In genomic region chr1:6603851-6604558, GRCh38 we compare ENCODE assay signal across 1 cellular context.
A peak's percentile ranks its signal among the peaks of the same experiment; 100 is the strongest.
TF ChIP-seq lines count a peak whose summit lies in the region.

No MANE protein-coding gene starts in this region.

TF ChIP-seq in K562, 482 proteins besides CTCF, POLR2A, EP300 and RAD21 (continued from another document and continues in another):
- TF ChIP-seq, protein P1, sequence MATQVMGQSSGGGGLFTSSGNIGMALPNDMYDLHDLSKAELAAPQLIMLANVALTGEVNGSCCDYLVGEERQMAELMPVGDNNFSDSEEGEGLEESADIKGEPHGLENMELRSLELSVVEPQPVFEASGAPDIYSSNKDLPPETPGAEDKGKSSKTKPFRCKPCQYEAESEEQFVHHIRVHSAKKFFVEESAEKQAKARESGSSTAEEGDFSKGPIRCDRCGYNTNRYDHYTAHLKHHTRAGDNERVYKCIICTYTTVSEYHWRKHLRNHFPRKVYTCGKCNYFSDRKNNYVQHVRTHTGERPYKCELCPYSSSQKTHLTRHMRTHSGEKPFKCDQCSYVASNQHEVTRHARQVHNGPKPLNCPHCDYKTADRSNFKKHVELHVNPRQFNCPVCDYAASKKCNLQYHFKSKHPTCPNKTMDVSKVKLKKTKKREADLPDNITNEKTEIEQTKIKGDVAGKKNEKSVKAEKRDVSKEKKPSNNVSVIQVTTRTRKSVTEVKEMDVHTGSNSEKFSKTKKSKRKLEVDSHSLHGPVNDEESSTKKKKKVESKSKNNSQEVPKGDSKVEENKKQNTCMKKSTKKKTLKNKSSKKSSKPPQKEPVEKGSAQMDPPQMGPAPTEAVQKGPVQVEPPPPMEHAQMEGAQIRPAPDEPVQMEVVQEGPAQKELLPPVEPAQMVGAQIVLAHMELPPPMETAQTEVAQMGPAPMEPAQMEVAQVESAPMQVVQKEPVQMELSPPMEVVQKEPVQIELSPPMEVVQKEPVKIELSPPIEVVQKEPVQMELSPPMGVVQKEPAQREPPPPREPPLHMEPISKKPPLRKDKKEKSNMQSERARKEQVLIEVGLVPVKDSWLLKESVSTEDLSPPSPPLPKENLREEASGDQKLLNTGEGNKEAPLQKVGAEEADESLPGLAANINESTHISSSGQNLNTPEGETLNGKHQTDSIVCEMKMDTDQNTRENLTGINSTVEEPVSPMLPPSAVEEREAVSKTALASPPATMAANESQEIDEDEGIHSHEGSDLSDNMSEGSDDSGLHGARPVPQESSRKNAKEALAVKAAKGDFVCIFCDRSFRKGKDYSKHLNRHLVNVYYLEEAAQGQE (CRISPR knock-in tag; IDR thresholded peaks at IDR 0.05; ENCODE audit: low read depth), result no peak; the same call in 1 of the 2 replicates
- TF ChIP-seq, protein P2, sequence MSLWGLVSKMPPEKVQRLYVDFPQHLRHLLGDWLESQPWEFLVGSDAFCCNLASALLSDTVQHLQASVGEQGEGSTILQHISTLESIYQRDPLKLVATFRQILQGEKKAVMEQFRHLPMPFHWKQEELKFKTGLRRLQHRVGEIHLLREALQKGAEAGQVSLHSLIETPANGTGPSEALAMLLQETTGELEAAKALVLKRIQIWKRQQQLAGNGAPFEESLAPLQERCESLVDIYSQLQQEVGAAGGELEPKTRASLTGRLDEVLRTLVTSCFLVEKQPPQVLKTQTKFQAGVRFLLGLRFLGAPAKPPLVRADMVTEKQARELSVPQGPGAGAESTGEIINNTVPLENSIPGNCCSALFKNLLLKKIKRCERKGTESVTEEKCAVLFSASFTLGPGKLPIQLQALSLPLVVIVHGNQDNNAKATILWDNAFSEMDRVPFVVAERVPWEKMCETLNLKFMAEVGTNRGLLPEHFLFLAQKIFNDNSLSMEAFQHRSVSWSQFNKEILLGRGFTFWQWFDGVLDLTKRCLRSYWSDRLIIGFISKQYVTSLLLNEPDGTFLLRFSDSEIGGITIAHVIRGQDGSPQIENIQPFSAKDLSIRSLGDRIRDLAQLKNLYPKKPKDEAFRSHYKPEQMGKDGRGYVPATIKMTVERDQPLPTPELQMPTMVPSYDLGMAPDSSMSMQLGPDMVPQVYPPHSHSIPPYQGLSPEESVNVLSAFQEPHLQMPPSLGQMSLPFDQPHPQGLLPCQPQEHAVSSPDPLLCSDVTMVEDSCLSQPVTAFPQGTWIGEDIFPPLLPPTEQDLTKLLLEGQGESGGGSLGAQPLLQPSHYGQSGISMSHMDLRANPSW (CRISPR knock-in tag; IDR thresholded peaks at IDR 0.05), result 0 out of 2 replicates have a peak, but pooled peaks have one; percentile 27
- TF ChIP-seq, protein P3, sequence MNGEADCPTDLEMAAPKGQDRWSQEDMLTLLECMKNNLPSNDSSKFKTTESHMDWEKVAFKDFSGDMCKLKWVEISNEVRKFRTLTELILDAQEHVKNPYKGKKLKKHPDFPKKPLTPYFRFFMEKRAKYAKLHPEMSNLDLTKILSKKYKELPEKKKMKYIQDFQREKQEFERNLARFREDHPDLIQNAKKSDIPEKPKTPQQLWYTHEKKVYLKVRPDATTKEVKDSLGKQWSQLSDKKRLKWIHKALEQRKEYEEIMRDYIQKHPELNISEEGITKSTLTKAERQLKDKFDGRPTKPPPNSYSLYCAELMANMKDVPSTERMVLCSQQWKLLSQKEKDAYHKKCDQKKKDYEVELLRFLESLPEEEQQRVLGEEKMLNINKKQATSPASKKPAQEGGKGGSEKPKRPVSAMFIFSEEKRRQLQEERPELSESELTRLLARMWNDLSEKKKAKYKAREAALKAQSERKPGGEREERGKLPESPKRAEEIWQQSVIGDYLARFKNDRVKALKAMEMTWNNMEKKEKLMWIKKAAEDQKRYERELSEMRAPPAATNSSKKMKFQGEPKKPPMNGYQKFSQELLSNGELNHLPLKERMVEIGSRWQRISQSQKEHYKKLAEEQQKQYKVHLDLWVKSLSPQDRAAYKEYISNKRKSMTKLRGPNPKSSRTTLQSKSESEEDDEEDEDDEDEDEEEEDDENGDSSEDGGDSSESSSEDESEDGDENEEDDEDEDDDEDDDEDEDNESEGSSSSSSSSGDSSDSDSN (IDR thresholded peaks at IDR 0.05; ENCODE audit: borderline replicate concordance in 1 of 2, low read depth in 2 of 2, low read length in 2 of 2), result no peak
- TF ChIP-seq FOXJ2 (tag; IDR thresholded peaks at IDR 0.05), result peak; percentile 59
- TF ChIP-seq AFF4 (CRISPR knock-in tag; IDR thresholded peaks at IDR 0.05), result no peak
- TF ChIP-seq, protein P4, sequence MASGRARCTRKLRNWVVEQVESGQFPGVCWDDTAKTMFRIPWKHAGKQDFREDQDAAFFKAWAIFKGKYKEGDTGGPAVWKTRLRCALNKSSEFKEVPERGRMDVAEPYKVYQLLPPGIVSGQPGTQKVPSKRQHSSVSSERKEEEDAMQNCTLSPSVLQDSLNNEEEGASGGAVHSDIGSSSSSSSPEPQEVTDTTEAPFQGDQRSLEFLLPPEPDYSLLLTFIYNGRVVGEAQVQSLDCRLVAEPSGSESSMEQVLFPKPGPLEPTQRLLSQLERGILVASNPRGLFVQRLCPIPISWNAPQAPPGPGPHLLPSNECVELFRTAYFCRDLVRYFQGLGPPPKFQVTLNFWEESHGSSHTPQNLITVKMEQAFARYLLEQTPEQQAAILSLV (tag; IDR thresholded peaks at IDR 0.05), result peak; percentile 70; the same call in 1 of the 2 replicates
- TF ChIP-seq NRF1 (conservative IDR thresholded peaks at IDR 0.05 in 1 of 2, IDR thresholded peaks at IDR 0.05 in 1 of 2), result peak; percentile 57 to 70; a peak in 3 of 4 replicates
- TF ChIP-seq CEBPB (tag; IDR thresholded peaks at IDR 0.05), result peak; percentile 84
- 0 out of 2 replicates have a peak, but pooled peaks have one; percentile 58 for TF ChIP-seq ILK (tag; IDR thresholded peaks at IDR 0.05; ENCODE audit: borderline replicate concordance, low read depth)
- TF ChIP-seq KDM5B (IDR thresholded peaks at IDR 0.05; ENCODE audit: insufficient replicate concordance, low read depth, low read length), result peak; percentile 83
- peak; percentile 19 for TF ChIP-seq TFE3 (CRISPR knock-in tag; IDR thresholded peaks at IDR 0.05)
- TF ChIP-seq, protein P5, sequence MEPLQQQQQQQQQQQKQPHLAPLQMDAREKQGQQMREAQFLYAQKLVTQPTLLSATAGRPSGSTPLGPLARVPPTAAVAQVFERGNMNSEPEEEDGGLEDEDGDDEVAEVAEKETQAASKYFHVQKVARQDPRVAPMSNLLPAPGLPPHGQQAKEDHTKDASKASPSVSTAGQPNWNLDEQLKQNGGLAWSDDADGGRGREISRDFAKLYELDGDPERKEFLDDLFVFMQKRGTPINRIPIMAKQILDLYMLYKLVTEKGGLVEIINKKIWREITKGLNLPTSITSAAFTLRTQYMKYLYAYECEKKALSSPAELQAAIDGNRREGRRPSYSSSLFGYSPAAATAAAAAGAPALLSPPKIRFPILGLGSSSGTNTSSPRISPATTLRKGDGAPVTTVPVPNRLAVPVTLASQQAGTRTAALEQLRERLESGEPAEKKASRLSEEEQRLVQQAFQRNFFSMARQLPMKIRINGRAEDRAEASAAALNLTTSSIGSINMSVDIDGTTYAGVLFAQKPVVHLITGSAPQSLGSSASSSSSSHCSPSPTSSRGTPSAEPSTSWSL (CRISPR knock-in tag; IDR thresholded peaks at IDR 0.05; ENCODE audit: borderline replicate concordance), result 0 out of 2 replicates have a peak, but pooled peaks have one; percentile 20
- TF ChIP-seq ZNF184 (CRISPR knock-in tag; IDR thresholded peaks at IDR 0.05), result no peak
- 0 out of 2 replicates have a peak, but pooled peaks have one; percentile 5 for TF ChIP-seq CBFB (CRISPR knock-in tag; IDR thresholded peaks at IDR 0.05)
- 0 out of 2 replicates have a peak, but pooled peaks have one; percentile 28 for TF ChIP-seq ERF (CRISPR knock-in tag; IDR thresholded peaks at IDR 0.05)
- TF ChIP-seq, protein P6, sequence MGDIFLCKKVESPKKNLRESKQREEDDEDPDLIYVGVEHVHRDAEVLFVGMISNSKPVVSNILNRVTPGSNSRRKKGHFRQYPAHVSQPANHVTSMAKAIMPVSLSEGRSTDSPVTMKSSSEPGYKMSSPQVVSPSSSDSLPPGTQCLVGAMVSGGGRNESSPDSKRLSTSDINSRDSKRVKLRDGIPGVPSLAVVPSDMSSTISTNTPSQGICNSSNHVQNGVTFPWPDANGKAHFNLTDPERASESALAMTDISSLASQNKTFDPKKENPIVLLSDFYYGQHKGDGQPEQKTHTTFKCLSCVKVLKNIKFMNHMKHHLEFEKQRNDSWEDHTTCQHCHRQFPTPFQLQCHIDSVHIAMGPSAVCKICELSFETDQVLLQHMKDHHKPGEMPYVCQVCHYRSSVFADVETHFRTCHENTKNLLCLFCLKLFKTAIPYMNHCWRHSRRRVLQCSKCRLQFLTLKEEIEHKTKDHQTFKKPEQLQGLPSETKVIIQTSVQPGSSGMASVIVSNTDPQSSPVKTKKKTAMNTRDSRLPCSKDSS (IDR thresholded peaks at IDR 0.05; ENCODE audit: low read depth, partially characterized antibody), result no peak
- 0 out of 2 replicates have a peak, but pooled peaks have one; percentile 48 for TF ChIP-seq PRMT5 (CRISPR knock-in tag; IDR thresholded peaks at IDR 0.05)
- no peak for TF ChIP-seq PKNOX1 (IDR thresholded peaks at IDR 0.05)
- TF ChIP-seq SIX5 (IDR thresholded peaks at IDR 0.05; ENCODE audit: borderline replicate concordance in 1 of 2, insufficient read depth in 1 of 2, low read depth in 1 of 2, low read length in 2 of 2), result 0 out of 4 replicates have a peak, but pooled peaks of 1 of the 2 experiments have one; percentile 9
- TF ChIP-seq, protein P7, sequence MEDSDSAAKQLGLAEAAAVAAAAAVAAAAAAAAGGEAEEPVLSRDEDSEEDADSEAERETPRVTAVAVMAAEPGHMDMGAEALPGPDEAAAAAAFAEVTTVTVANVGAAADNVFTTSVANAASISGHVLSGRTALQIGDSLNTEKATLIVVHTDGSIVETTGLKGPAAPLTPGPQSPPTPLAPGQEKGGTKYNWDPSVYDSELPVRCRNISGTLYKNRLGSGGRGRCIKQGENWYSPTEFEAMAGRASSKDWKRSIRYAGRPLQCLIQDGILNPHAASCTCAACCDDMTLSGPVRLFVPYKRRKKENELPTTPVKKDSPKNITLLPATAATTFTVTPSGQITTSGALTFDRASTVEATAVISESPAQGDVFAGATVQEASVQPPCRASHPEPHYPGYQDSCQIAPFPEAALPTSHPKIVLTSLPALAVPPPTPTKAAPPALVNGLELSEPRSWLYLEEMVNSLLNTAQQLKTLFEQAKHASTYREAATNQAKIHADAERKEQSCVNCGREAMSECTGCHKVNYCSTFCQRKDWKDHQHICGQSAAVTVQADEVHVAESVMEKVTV (CRISPR knock-in tag; IDR thresholded peaks at IDR 0.05), result 0 out of 2 replicates have a peak, but pooled peaks have one; percentile 7
- peak; percentile 94 for TF ChIP-seq CREB3 (tag; conservative IDR thresholded peaks at IDR 0.05; ENCODE audit: low read depth)
- TF ChIP-seq NEUROD1 (IDR thresholded peaks at IDR 0.05; ENCODE audit: borderline replicate concordance, low read depth, low read length, partially characterized antibody), result peak; percentile 5
- TF ChIP-seq, protein P8, sequence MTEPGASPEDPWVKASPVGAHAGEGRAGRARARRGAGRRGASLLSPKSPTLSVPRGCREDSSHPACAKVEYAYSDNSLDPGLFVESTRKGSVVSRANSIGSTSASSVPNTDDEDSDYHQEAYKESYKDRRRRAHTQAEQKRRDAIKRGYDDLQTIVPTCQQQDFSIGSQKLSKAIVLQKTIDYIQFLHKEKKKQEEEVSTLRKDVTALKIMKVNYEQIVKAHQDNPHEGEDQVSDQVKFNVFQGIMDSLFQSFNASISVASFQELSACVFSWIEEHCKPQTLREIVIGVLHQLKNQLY (CRISPR knock-in tag; conservative IDR thresholded peaks at IDR 0.05), result 0 out of 4 replicates have a peak, but pooled peaks have one; percentile 19 to 34
